1 cellular context compared by ENCODE assay signal in genomic region chr1:39147099-39148025, GRCh38.
TF ChIP-seq lines count a peak whose summit lies in the region.

No MANE protein-coding gene starts in this region.

TF ChIP-seq in K562, 482 proteins besides CTCF, POLR2A, EP300 and RAD21 (continued from another document):
- TF ChIP-seq ZNF407 (IDR thresholded peaks at IDR 0.05; ENCODE audit: low read depth) (peak; percentile 48; the same call in 1 of the 2 replicates), CBX1 (IDR thresholded peaks at IDR 0.05; ENCODE audit: low read depth) (no peak), KHSRP (IDR thresholded peaks at IDR 0.05) (no peak), ZNF280A (IDR thresholded peaks at IDR 0.05; ENCODE audit: low read depth, partially characterized antibody) (peak; percentile 47), OTX1 (CRISPR knock-in tag; IDR thresholded peaks at IDR 0.05) (peak; percentile 69; the same call in 1 of the 2 replicates), TEAD4 (IDR thresholded peaks at IDR 0.05; ENCODE audit: low read length) (no peak), TEAD4 (CRISPR knock-in tag; IDR thresholded peaks at IDR 0.05; ENCODE audit: borderline replicate concordance) (no peak), SAP30 (IDR thresholded peaks at IDR 0.05; ENCODE audit: borderline replicate concordance, insufficient read depth, low read depth, low read length, poor library complexity, severe bottlenecking) (no peak), AFF1 (IDR thresholded peaks at IDR 0.05; ENCODE audit: low read depth in 1 of 2, partially characterized antibody in 2 of 2) (no peak), FUS (optimal IDR thresholded peaks at IDR 0.05; ENCODE audit: low read depth, low read length) (no peak), ZNF512 (tag; IDR thresholded peaks at IDR 0.05) (peak; percentile 100), EHMT2 (IDR thresholded peaks at IDR 0.05) (peak; percentile 47; the same call in 1 of the 2 replicates), NCOA4 (IDR thresholded peaks at IDR 0.05; ENCODE audit: partially characterized antibody) (peak; percentile 15), BCOR (IDR thresholded peaks at IDR 0.05) (0 out of 2 replicates have a peak, but pooled peaks have one; percentile 53), ZC3H11A (IDR thresholded peaks at IDR 0.05; ENCODE audit: low read depth, low read length) (no peak), PRPF4 (IDR thresholded peaks at IDR 0.05; ENCODE audit: insufficient read depth, low read depth, low read length, poor library complexity, severe bottlenecking) (no peak)
TF ChIP-seq in K562: peak in this region for 33.
